ENCODE assay signal across 8 cellular contexts in the genomic region with DNA sequence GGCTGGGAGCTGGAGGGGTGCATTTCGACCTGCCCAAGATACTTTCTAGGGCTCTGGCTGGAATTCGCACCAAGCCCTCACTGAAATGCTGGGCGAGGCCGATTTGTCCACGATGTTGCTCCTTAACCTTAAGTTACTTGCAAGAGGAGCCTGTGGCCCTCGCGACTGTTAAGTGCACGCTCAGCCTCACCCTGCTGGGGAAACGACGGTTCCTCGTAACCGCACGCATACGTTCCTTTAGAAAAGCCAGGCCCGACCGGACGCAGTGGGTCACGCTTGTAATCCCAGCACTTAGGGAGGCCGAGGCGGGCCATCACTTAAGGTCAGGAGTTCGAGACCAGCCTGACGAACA. TPM values are rescaled to one million over a fixed set of nuclear protein-coding genes. Genes with fewer than 3 reads are reported as not detected.
DNase-seq lines count a peak whose midpoint lies in the region; ATAC-seq, FAIRE-seq and TF ChIP-seq lines count a peak whose summit lies in the region.

No MANE protein-coding gene starts in this region.

- peak overlapping the region; percentile 91 for H3K4me3 ChIP-seq in CD8-positive, alpha-beta memory T cell (ENCODE audit: low read length)
- H3K4me3 ChIP-seq in endothelial cell of umbilical vein (replicated peaks in 1 of 3; ENCODE audit: insufficient read depth in 1 of 3, low read depth in 1 of 3, low read length in 3 of 3) = peak overlapping the region; percentile 78 to 98 (median 96)
- H3K4me3 ChIP-seq in mucosa of descending colon = peak overlapping the region; percentile 96
- H3K4me3 ChIP-seq in upper lobe of right lung = peak overlapping the region; percentile 84

- no peak for TF ChIP-seq POLR2A in endothelial cell of umbilical vein (IDR thresholded peaks at IDR 0.05; ENCODE audit: low read depth, low read length)

- TF ChIP-seq CTCF in HFFc6 (IDR thresholded peaks at IDR 0.05) = no peak; the same call in 1 of the 2 replicates
- no peak for TF ChIP-seq CTCF in endothelial cell of umbilical vein (IDR thresholded peaks at IDR 0.05; ENCODE audit: extremely low read depth in 1 of 2, insufficient read depth in 1 of 2, low read depth in 1 of 2, low read length in 2 of 2)
- TF ChIP-seq CTCF in mucosa of descending colon (IDR thresholded peaks at IDR 0.05) = no peak
- TF ChIP-seq CTCF in upper lobe of right lung (IDR thresholded peaks at IDR 0.05) = no peak

- CTCF ChIA-PET in CD8-positive, alpha-beta memory T cell (lab: Charles Lee) = interaction anchor here (1.7 kb wide), 1 partner anchor 71 kb away, joined by 4 read pairs; no protein-coding TSS in a partner anchor
- CTCF ChIA-PET in endothelial cell of umbilical vein (lab: Charles Lee) = interaction anchor here (1.0 to 3.9 kb wide), 6 partner anchors 30 to 137 kb away, joined by 3 to 13 read pairs (median 4); a partner anchor contains a TSS

- peaks cover 50 to 61% (median 52%) of the 10 kb centered on the region in 3 donors for H3K4me1 Mint-ChIP-seq in CD8-positive, alpha-beta memory T cell
- peaks cover 44% of the 10 kb centered on the region for H3K4me1 Mint-ChIP-seq in HFFc6 (ENCODE audit: low read depth)

- H3K9me3 ChIP-seq in CD8-positive, alpha-beta memory T cell (ENCODE audit: low read length) = no peaks in the 10 kb centered on the region
- H3K9me3 ChIP-seq in endothelial cell of umbilical vein (replicated peaks; ENCODE audit: control insufficient read depth, insufficient read depth, low read length) (no peaks in the 10 kb centered on the region), mucosa of descending colon (no peaks in the 10 kb centered on the region), upper lobe of right lung (no peaks in the 10 kb centered on the region)

- peak; percentile 41 for ATAC-seq in mucosa of descending colon
- peak; percentile 27 for ATAC-seq in upper lobe of right lung

- H3K27ac Mint-ChIP-seq in CD8-positive, alpha-beta memory T cell = peak overlapping the region; percentile 57 to 95 (median 76)
- H3K27ac Mint-ChIP-seq in HFFc6 = peak overlapping the region; percentile 78

- peak overlapping the region; percentile 83 for H3K27ac ChIP-seq in CD8-positive, alpha-beta memory T cell (ENCODE audit: low read depth, low read length)
- H3K27ac ChIP-seq in endothelial cell of umbilical vein (ENCODE audit: insufficient read depth, low read depth, low read length) = peak overlapping the region; percentile 84
- peak overlapping the region; percentile 97 for H3K27ac ChIP-seq in upper lobe of right lung

- dilution Hi-C loops in endothelial cell of umbilical vein (cut with MboI; ENCODE audit: extremely low pct_ligation_motif_present, low sequenced_read_pairs) = no loop called here

- H4K20me1 ChIP-seq in endothelial cell of umbilical vein (replicated peaks; ENCODE audit: control insufficient read depth, extremely low read depth, insufficient read depth, low read length) = peaks cover 3% of the 10 kb centered on the region

- H3K36me3 Mint-ChIP-seq in CD8-positive, alpha-beta memory T cell = peaks cover 0 to 17% (median 0%) of the 10 kb centered on the region in 3 donors
- H3K36me3 Mint-ChIP-seq in HFFc6 (ENCODE audit: low read depth) = peaks cover 5% of the 10 kb centered on the region; the same call in 1 of the 2 replicates

- peaks cover 76% of the 10 kb centered on the region for H3K79me2 ChIP-seq in endothelial cell of umbilical vein (ENCODE audit: control insufficient read depth, insufficient read depth, low read length)

- H3K4me2 ChIP-seq in endothelial cell of umbilical vein (ENCODE audit: insufficient read depth, low read length) = peak overlapping the region; percentile 40

- no peaks in the 10 kb centered on the region for H3K9me3 Mint-ChIP-seq in CD8-positive, alpha-beta memory T cell
- peaks cover 4% of the 10 kb centered on the region; the same call in 1 of the 2 replicates for H3K9me3 Mint-ChIP-seq in HFFc6

- H3K27me3 ChIP-seq in CD8-positive, alpha-beta memory T cell (ENCODE audit: insufficient read depth, low read length, poor library complexity, severe bottlenecking) = no peaks in the 10 kb centered on the region
- no peaks in the 10 kb centered on the region for H3K27me3 ChIP-seq in endothelial cell of umbilical vein (ENCODE audit: control insufficient read depth in 2 of 2, insufficient read depth in 2 of 2, low read length in 2 of 2)
- no peaks in the 10 kb centered on the region for H3K27me3 ChIP-seq in upper lobe of right lung

- no peaks in the 10 kb centered on the region for H3K36me3 ChIP-seq in CD8-positive, alpha-beta memory T cell (ENCODE audit: insufficient read depth, low read length)
- H3K36me3 ChIP-seq in endothelial cell of umbilical vein (ENCODE audit: control insufficient read depth in 2 of 2, extremely low read depth in 1 of 2, insufficient read depth in 2 of 2, low read length in 2 of 2) (no peaks in the 10 kb centered on the region), mucosa of descending colon (ENCODE audit: low read depth) (no peaks in the 10 kb centered on the region), upper lobe of right lung (no peaks in the 10 kb centered on the region)

- POLR2A ChIA-PET in CD8-positive, alpha-beta memory T cell (lab: Charles Lee) = interaction anchor here (0.6 to 1.4 kb wide), 5 partner anchors 11 to 321 kb away, joined by 3 to 6 read pairs (median 5); a partner anchor contains a TSS
- POLR2A ChIA-PET in endothelial cell of umbilical vein (lab: Charles Lee) = interaction anchor here (0.5 kb wide), 1 partner anchor 67 kb away, joined by 3 read pairs; no protein-coding TSS in a partner anchor

- peak overlapping the region; percentile 77 for H2AFZ ChIP-seq in endothelial cell of umbilical vein (ENCODE audit: low read depth, low read length)

- no peak for FAIRE-seq in endothelial cell of umbilical vein (lab: Jason Lieb, UNC)

- H3K4me3 Mint-ChIP-seq in CD8-positive, alpha-beta memory T cell = peak overlapping the region; percentile 94 to 98 (median 97)
- peak overlapping the region; percentile 97 for H3K4me3 Mint-ChIP-seq in HFFc6

- intact Hi-C loops in endothelial cell of umbilical vein (cut with micrococcal nuclease) = loop anchor here (1.0 to 2.0 kb wide), 4 partner anchors 17 to 137 kb away; a partner anchor contains a TSS
- intact Hi-C loops in mucosa of descending colon (cut with DNase I, micrococcal nuclease) = no loop called here
- intact Hi-C loops in upper lobe of right lung (cut with DNase I) = no loop called here

- peak in 2 of 5 donors; percentile 5 to 50 for DNase-seq in CD8-positive, alpha-beta memory T cell
- DNase-seq in HFFc6 (no peak), T follicular helper cell (ENCODE audit: low read depth) (peak; percentile 2), endothelial cell of umbilical vein (ENCODE audit: low read depth, low spot score) (no peak), mucosa of descending colon (peak in 2 of 3 donors; percentile 68 to 79), upper lobe of right lung (no peak), NCI-H748 treated with DMSO at 0.1 percent for 48 hours (lab: John Stamatoyannopoulos, UW) (no peak), COR-L47 (lab: John Stamatoyannopoulos, UW) (no peak)

- TSS peak; percentile 7 for BruUV-seq in endothelial cell of umbilical vein (replicated peaks; lab: Mats Ljungman, UMichigan)

- H3K9ac ChIP-seq in endothelial cell of umbilical vein (replicated peaks; ENCODE audit: extremely low read depth, insufficient read depth, low read length) = peak overlapping the region; percentile 93

- H3K4me1 ChIP-seq in CD8-positive, alpha-beta memory T cell (ENCODE audit: insufficient read depth, low read length) = peaks cover 36% of the 10 kb centered on the region
- H3K4me1 ChIP-seq in endothelial cell of umbilical vein (ENCODE audit: control insufficient read depth, extremely low read depth, insufficient read depth, low read length) (peaks cover 22% of the 10 kb centered on the region), mucosa of descending colon (ENCODE audit: low read depth) (peaks cover 23% of the 10 kb centered on the region), upper lobe of right lung (peaks cover 42% of the 10 kb centered on the region)

- no peaks in the 10 kb centered on the region for H3K27me3 Mint-ChIP-seq in CD8-positive, alpha-beta memory T cell
- H3K27me3 Mint-ChIP-seq in HFFc6 (ENCODE audit: insufficient read depth) = no peaks in the 10 kb centered on the region

- no peaks in the 10 kb centered on the region for H3K9me1 ChIP-seq in endothelial cell of umbilical vein (replicated peaks; ENCODE audit: control insufficient read depth, extremely low read depth, insufficient read depth, low read length)

TF ChIP-seq in endothelial cell of umbilical vein, 7 proteins besides CTCF, POLR2A, EP300 and RAD21 (continues in another document):
- TF ChIP-seq EZH2 (IDR thresholded peaks at IDR 0.05; ENCODE audit: borderline replicate concordance, low read depth, low read length, severe bottlenecking) = no peak

RNA-seq across cellular contexts. Expression of a gene that starts 0.6 kb away (rescaled TPM):
- 100 to 1,000 TPM; 146 to 147 TPM for total RNA-seq in CD8-positive, alpha-beta memory T cell
- 158 TPM for polyA plus RNA-seq in CD8-positive, alpha-beta memory T cell
- total RNA-seq in HFFc6 (2021; fragmentation: NEBNext Ultra II Directional; extraction: Animal tissue kit (Norgen Biotek cat#: 25700)) = 100 to 1,000 TPM; 103 to 115 (median 111) TPM
- total RNA-seq in endothelial cell of umbilical vein (134 and 140 TPM in 2 replicates), mucosa of descending colon (100 to 1,000 TPM; 196 to 238 (median 227) TPM), upper lobe of right lung (138 TPM)
- polyA plus RNA-seq in endothelial cell of umbilical vein = 81.1 and 90.0 TPM in 2 replicates
- polyA plus RNA-seq in endothelial cell of umbilical vein (2011; cell fraction: cytosol; rRNA removed) = 63.3 and 64.6 TPM in 2 replicates
- polyA plus RNA-seq in endothelial cell of umbilical vein (2011; cell fraction: nucleus; rRNA removed) = 95.3 and 99.8 TPM in 2 replicates
- polyA plus RNA-seq in endothelial cell of umbilical vein (2012) = 57.3 and 60.0 TPM in 2 replicates
- 434 and 461 TPM in 2 replicates for polyA minus RNA-seq in endothelial cell of umbilical vein
- 71.4 TPM for polyA minus RNA-seq in endothelial cell of umbilical vein (2011; cell fraction: cytosol; rRNA and poly(A)+ RNA removed)
- 297 and 421 TPM in 2 replicates for polyA minus RNA-seq in endothelial cell of umbilical vein (2011; cell fraction: nucleus; rRNA and poly(A)+ RNA removed)

RNA-seq across cellular contexts. Expression of a gene that starts 1.1 kb away (rescaled TPM):
- total RNA-seq in CD8-positive, alpha-beta memory T cell = 10 to 100 TPM; 26.3 to 27.1 TPM
- 12.9 TPM for polyA plus RNA-seq in CD8-positive, alpha-beta memory T cell
- total RNA-seq in HFFc6 (2021; fragmentation: NEBNext Ultra II Directional; extraction: Animal tissue kit (Norgen Biotek cat#: 25700)) = 10 to 100 TPM; 12.0 to 15.5 (median 14.9) TPM
- 28.0 and 28.6 TPM in 2 replicates for total RNA-seq in endothelial cell of umbilical vein
- polyA plus RNA-seq in endothelial cell of umbilical vein = 40.8 and 40.9 TPM in 2 replicates
- 12.9 and 18.3 TPM in 2 replicates for polyA plus RNA-seq in endothelial cell of umbilical vein (2011; cell fraction: cytosol; rRNA removed)
- polyA plus RNA-seq in endothelial cell of umbilical vein (2011; cell fraction: nucleus; rRNA removed) = 281 and 287 TPM in 2 replicates
- 24.0 and 25.5 TPM in 2 replicates for polyA plus RNA-seq in endothelial cell of umbilical vein (2012)
- polyA minus RNA-seq in endothelial cell of umbilical vein = 42.5 and 54.3 TPM in 2 replicates
- polyA minus RNA-seq in endothelial cell of umbilical vein (2011; cell fraction: cytosol; rRNA and poly(A)+ RNA removed) = 7.8 TPM
- 44.2 and 61.8 TPM in 2 replicates for polyA minus RNA-seq in endothelial cell of umbilical vein (2011; cell fraction: nucleus; rRNA and poly(A)+ RNA removed)
- 10 to 100 TPM; 28.2 to 51.8 (median 49.8) TPM for total RNA-seq in mucosa of descending colon
- total RNA-seq in upper lobe of right lung = 29.5 TPM

Comparison
In these comparisons a context has a peak if more than half of its experiments do, and no peak if none do; other contexts are left out.
1. DNase-seq: peak in T follicular helper cell (single experiment) and mucosa of descending colon (2 of 3); none in HFFc6 (single experiment), endothelial cell of umbilical vein (single experiment), upper lobe of right lung (single experiment), NCI-H748 treated with DMSO at 0.1 percent for 48 hours (single experiment) and COR-L47 (single experiment).
2. Peak in every context shown above with its lines, with median percentiles within 50 percentile points of each other: H3K27ac ChIP-seq and H3K4me3 ChIP-seq.